In genomic region chr1:81803423-81804103, GRCh38 we compare ENCODE assay signal across 7 cellular contexts. TPM values are rescaled to one million over a fixed set of nuclear protein-coding genes. Genes with fewer than 3 reads are reported as not detected.
DNase-seq lines count a peak whose midpoint lies in the region; ATAC-seq, FAIRE-seq and TF ChIP-seq lines count a peak whose summit lies in the region.

No MANE protein-coding gene starts in this region.

- in situ Hi-C loops in GM12878 (cut with MboI), result no loop called here

- H3K36me3 ChIP-seq in GM12878 (ENCODE audit: control insufficient read depth in 2 of 2, insufficient read depth in 2 of 2, low read length in 1 of 2), result no peaks in the 10 kb centered on the region
- H3K36me3 ChIP-seq in thoracic aorta, result no peaks in the 10 kb centered on the region

- DNase-seq in HuH-7 (ENCODE audit: low spot score) (peak; percentile 29), GM12878 (ENCODE audit: low read depth, low spot score) (no peak), iris pigment epithelial cell (ENCODE audit: low read depth) (peak; percentile 22), thoracic aorta (ENCODE audit: low spot score) (no peak), SIG-M5 treated with dmso at 0.1 percent for 504 hours (lab: John Stamatoyannopoulos, UW; ENCODE audit: unreplicated experiment) (no peak), NCI-H1092 treated with DMSO at 0.1 percent for 48 hours (lab: John Stamatoyannopoulos, UW) (no peak)
- DNase-seq in stimulated activated CD4-positive, alpha-beta T cell treated with anti-CD3 and anti-CD28 coated beads, Interleukin-4, amount 100 ng/mL, for 1 hour, result no peak

- FAIRE-seq in GM12878 (lab: Jason Lieb, UNC), result no peak

- SMC1A ChIA-PET in GM12878 (lab: Charles Lee; ENCODE audit: uncharacterized antibody, unreplicated experiment), result interaction anchor here (0.9 kb wide), 1 partner anchor 254 kb away, joined by 3 read pairs; no protein-coding TSS in a partner anchor

- H4K20me1 ChIP-seq in GM12878 (ENCODE audit: control insufficient read depth, insufficient read depth), result no peaks in the 10 kb centered on the region

- no peaks in the 10 kb centered on the region for H3K79me2 ChIP-seq in GM12878 (ENCODE audit: control insufficient read depth, insufficient read depth, low read length)

- H3K4me2 ChIP-seq in GM12878 (ENCODE audit: control insufficient read depth, insufficient read depth), result no peak overlapping the region

- H3K27me3 ChIP-seq in GM12878 (replicated peaks in 1 of 2; ENCODE audit: control insufficient read depth in 2 of 2, insufficient read depth in 2 of 2, low read length in 1 of 2) (peaks cover 10 to 11% of the 10 kb centered on the region in 2 experiments), thoracic aorta (replicated peaks; ENCODE audit: insufficient read depth) (no peaks in the 10 kb centered on the region)

- no peaks in the 10 kb centered on the region for H3K4me1 ChIP-seq in GM12878 (ENCODE audit: control insufficient read depth, insufficient read depth, low read length)
- peaks cover 8 to 43% of the 10 kb centered on the region in 2 donors for H3K4me1 ChIP-seq in thoracic aorta (ENCODE audit: control insufficient read depth in 1 of 2, low read depth in 2 of 2)

- TF ChIP-seq RAD21 in GM12878 (IDR thresholded peaks at IDR 0.05; ENCODE audit: insufficient read depth, low read depth, low read length), result no peak

- H3K9ac ChIP-seq in GM12878 (ENCODE audit: control insufficient read depth, insufficient read depth, low read length), result no peak overlapping the region

- BruUV-seq in GM12878 (replicated peaks; lab: Mats Ljungman, UMichigan), result no TSS peak

- RAD21 ChIA-PET in GM12878 (lab: Charles Lee; ENCODE audit: unreplicated experiment), result interaction anchor here (4.5 kb wide), 1 partner anchor 254 kb away, joined by 28 read pairs; no protein-coding TSS in a partner anchor

- POLR2A ChIA-PET in GM12878 (lab: Charles Lee), result no interaction called here

- no peak for TF ChIP-seq POLR2A in GM12878 (IDR thresholded peaks at IDR 0.05; ENCODE audit: low read depth, low read length)

- peak; percentile 3; the same call in 1 of the 3 replicates for ATAC-seq in GM12878
- ATAC-seq in thoracic aorta (ENCODE audit: insufficient number of reproducible peaks, low FRiP score, low read depth), result peak; percentile 1

- intact Hi-C loops in GM12878 (cut with micrococcal nuclease; ENCODE audit: unreplicated experiment), result loop anchor here (10.0 kb wide), 1 partner anchor 389 kb away; no protein-coding TSS in a partner anchor

- TF ChIP-seq EP300 in GM12878 (IDR thresholded peaks at IDR 0.05; ENCODE audit: borderline replicate concordance in 1 of 2, control insufficient read depth in 1 of 2, low read depth in 2 of 2, low read length in 2 of 2), result no peak

- WGBS in GM12878 (ENCODE audit: insufficient coverage, insufficient replicate concordance, low lambda C conversion rate, missing lambda C conversion rate), result 6% methylated on average over 14 of the region's 15 CpGs

- H3K4me3 ChIP-seq in GM12878, result no peak overlapping the region
- peak overlapping the region; percentile 96 for H3K4me3 ChIP-seq in thoracic aorta

- TF ChIP-seq CTCF in GM12878 (IDR thresholded peaks at IDR 0.05 in 2 of 3, conservative IDR thresholded peaks at IDR 0.05 in 1 of 3; ENCODE audit: control insufficient read depth in 2 of 3, extremely low read depth in 1 of 3, insufficient read depth in 1 of 3, low read depth in 3 of 3, low read length in 3 of 3) (no peak), thoracic aorta (IDR thresholded peaks at IDR 0.05) (no peak)

- H2AFZ ChIP-seq in GM12878 (ENCODE audit: control insufficient read depth, low read depth, low read length), result no peak overlapping the region

- H3K27ac ChIP-seq in GM12878 (ENCODE audit: control insufficient read depth, insufficient read depth) (no peak overlapping the region), thoracic aorta (peak overlapping the region; percentile 97 to 98)

- no peaks in the 10 kb centered on the region for H3K9me3 ChIP-seq in GM12878 (replicated peaks; ENCODE audit: control insufficient read depth, insufficient read depth, low read length)
- H3K9me3 ChIP-seq in thoracic aorta, result no peaks in the 10 kb centered on the region

- CTCF ChIA-PET in GM12878 (lab: Yijun Ruan, JAX), result interaction anchor here (0.6 kb wide), 1 partner anchor 255 kb away, joined by 3 read pairs; no protein-coding TSS in a partner anchor

TF ChIP-seq in GM12878, 131 proteins besides CTCF, POLR2A, EP300 and RAD21 (continues in another document):
- TF ChIP-seq CREM (IDR thresholded peaks at IDR 0.05; ENCODE audit: low read depth), result no peak
- TF ChIP-seq, protein P1, sequence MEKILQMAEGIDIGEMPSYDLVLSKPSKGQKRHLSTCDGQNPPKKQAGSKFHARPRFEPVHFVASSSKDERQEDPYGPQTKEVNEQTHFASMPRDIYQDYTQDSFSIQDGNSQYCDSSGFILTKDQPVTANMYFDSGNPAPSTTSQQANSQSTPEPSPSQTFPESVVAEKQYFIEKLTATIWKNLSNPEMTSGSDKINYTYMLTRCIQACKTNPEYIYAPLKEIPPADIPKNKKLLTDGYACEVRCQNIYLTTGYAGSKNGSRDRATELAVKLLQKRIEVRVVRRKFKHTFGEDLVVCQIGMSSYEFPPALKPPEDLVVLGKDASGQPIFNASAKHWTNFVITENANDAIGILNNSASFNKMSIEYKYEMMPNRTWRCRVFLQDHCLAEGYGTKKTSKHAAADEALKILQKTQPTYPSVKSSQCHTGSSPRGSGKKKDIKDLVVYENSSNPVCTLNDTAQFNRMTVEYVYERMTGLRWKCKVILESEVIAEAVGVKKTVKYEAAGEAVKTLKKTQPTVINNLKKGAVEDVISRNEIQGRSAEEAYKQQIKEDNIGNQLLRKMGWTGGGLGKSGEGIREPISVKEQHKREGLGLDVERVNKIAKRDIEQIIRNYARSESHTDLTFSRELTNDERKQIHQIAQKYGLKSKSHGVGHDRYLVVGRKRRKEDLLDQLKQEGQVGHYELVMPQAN (conservative IDR thresholded peaks at IDR 0.05), result no peak
- no peak for TF ChIP-seq ZNF384 (IDR thresholded peaks at IDR 0.05; ENCODE audit: borderline replicate concordance, low read depth, low read length)
- no peak for TF ChIP-seq RELA (IDR thresholded peaks at IDR 0.05; ENCODE audit: borderline replicate concordance, partially characterized antibody)
- TF ChIP-seq CBFB (IDR thresholded peaks at IDR 0.05; ENCODE audit: low read depth), result no peak
- TF ChIP-seq ZNF687 (IDR thresholded peaks at IDR 0.05), result no peak
- TF ChIP-seq IKZF1 (conservative IDR thresholded peaks at IDR 0.05), result no peak

RNA-seq across cellular contexts. Expression of gene ADGRL2, which starts 2.8 kb away (rescaled TPM):
- total RNA-seq in GM12878 (2013; cell fraction: nucleolus; rRNA removed), result 4.3 and 5.3 TPM in 2 replicates
- 0.17 and 0.82 TPM in 2 replicates for total RNA-seq in GM12878 (2014; rRNA removed)
- 0.22 and 0.46 TPM in 2 replicates for total RNA-seq in GM12878 (2014; rRNA removed; fragmentation: Illumina TruSeq; extraction: Trizol)
- 0.43 and 0.51 TPM in 2 replicates for total RNA-seq in GM12878 (2021)
- polyA plus RNA-seq in GM12878 (2011; ENCODE audit: low read depth), result not detected
- polyA plus RNA-seq in GM12878 (2011; rRNA removed), result 13.6 and 15.0 TPM in 2 replicates
- polyA plus RNA-seq in GM12878 (2011; cell fraction: cytosol; rRNA removed), result 9.3 and 9.6 TPM in 2 replicates
- polyA plus RNA-seq in GM12878 (2011; cell fraction: nucleus; rRNA removed), result 12.5 and 23.8 TPM in 2 replicates
- polyA plus RNA-seq in GM12878 (2012), result 0.21 TPM in 1 of 2 replicates, not detected in the other
- 0.26 and 0.27 TPM in 2 replicates for polyA plus RNA-seq in GM12878 (2014; fragmentation: Illumina TruSeq; extraction: Trizol)
- under 1 TPM; 0.03 to 0.18 TPM for polyA plus RNA-seq in GM12878 (2014; fragmentation: Nextera tagmentation; extraction: Ambion mirVana)
- 0.16 and 0.17 TPM in 2 replicates for polyA plus RNA-seq in GM12878 (2014; rRNA removed)
- under 1 TPM; 0.20 to 0.53 TPM for polyA plus RNA-seq in GM12878 (2016; fragmentation: Nextera tagmentation; extraction: Ambion mirVana)
- polyA minus RNA-seq in GM12878 (2011; rRNA and poly(A)+ RNA removed), result 27.7 and 57.0 TPM in 2 replicates
- polyA minus RNA-seq in GM12878 (2011; cell fraction: cytosol; rRNA and poly(A)+ RNA removed), result 8.0 and 8.8 TPM in 2 replicates
- 29.5 and 30.4 TPM in 2 replicates for polyA minus RNA-seq in GM12878 (2011; cell fraction: nucleus; rRNA and poly(A)+ RNA removed)
- 10 to 100 TPM; 53.3 to 67.2 TPM for total RNA-seq in thoracic aorta

Comparison
In these comparisons a context has a peak if more than half of its experiments do, and no peak if none do; other contexts are left out.
1. DNase-seq: peak in HuH-7 (single experiment) and iris pigment epithelial cell (single experiment); none in GM12878 (single experiment), thoracic aorta (single experiment), SIG-M5 treated with dmso at 0.1 percent for 504 hours (single experiment), NCI-H1092 treated with DMSO at 0.1 percent for 48 hours (single experiment) and stimulated activated CD4-positive, alpha-beta T cell treated with anti-CD3 and anti-CD28 coated beads, Interleukin-4, amount 100 ng/mL, for 1 hour (single experiment).
2. RNA of gene ADGRL2, which starts 2.8 kb away (total RNA-seq): 53.3 to 67.2 TPM in thoracic aorta; 0.17 to 5.3 TPM in GM12878; every median in the first group is over 4 times any median in the second.